ENCODE assay signal across 9 cellular contexts in the genomic region with DNA sequence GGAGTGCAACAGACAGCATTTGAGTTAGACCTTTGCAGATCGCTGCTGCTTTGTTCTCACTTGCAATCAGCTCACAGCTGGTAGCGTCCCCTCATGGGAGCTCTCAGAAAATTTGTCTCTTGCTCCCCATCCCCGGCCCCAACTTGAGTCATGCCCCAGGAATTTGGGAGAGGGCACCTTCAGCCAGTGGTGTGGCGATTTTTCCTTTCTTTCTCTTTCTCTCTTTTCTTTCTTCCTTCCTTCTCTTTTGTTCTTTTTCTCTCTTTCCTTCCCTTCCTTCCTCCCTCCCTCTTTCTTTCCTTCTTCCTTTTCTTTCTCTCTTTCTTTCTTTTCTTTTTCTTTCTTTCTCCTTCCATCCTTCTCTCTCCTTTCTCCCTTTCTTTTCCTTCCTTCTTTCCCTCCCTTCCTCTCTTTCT. TPM values are rescaled to one million over a fixed set of nuclear protein-coding genes. Genes with fewer than 3 reads are reported as not detected.
A peak's percentile ranks its signal among the peaks of the same experiment; 100 is the strongest.
DNase-seq lines count a peak whose midpoint lies in the region; ATAC-seq, FAIRE-seq and TF ChIP-seq lines count a peak whose summit lies in the region.
"Had no signal": no experiment of that assay in that cellular context is flagged by ENCODE, and none has a peak within 500 bp of the region (broad histone marks: within the 10 kb centered on the region; RNA-seq: fewer than 3 reads in every experiment).

No MANE protein-coding gene starts in this region.

- H3K36me3 ChIP-seq in PC-9 (ENCODE audit: low read depth) (no peaks in the 10 kb centered on the region), esophagus (ENCODE audit: control insufficient read depth in 2 of 2, insufficient read depth in 2 of 2, low read length in 1 of 2) (no peaks in the 10 kb centered on the region)

- H3K9me3 ChIP-seq in PC-9 (ENCODE audit: insufficient read depth, low read depth) (peaks cover 4% of the 10 kb centered on the region; the same call in 1 of the 2 replicates), esophagus (ENCODE audit: control insufficient read depth in 2 of 2, insufficient read depth in 1 of 2, low read depth in 1 of 2, low read length in 1 of 2) (no peaks in the 10 kb centered on the region)

- no peaks in the 10 kb centered on the region for H3K27me3 ChIP-seq in PC-9 (ENCODE audit: insufficient read depth, low read depth)
- H3K27me3 ChIP-seq in esophagus (ENCODE audit: control insufficient read depth in 1 of 2, insufficient read depth in 2 of 2, low read length in 2 of 2) = no peaks in the 10 kb centered on the region

- 44 to 49% methylated on average over 4 of the region's 4 CpGs for WGBS in esophagus, 2 donors

- H3K4me3 ChIP-seq in AG10803 (ENCODE audit: low read length) (no peak overlapping the region; the same call in 1 of the 2 replicates), PC-9 (no peak overlapping the region), esophagus (ENCODE audit: low read depth in 1 of 2, low read length in 2 of 2) (no peak overlapping the region)

- peak overlapping the region; percentile 56 for H3K4me2 ChIP-seq in PC-9

- H3K27ac ChIP-seq in PC-9 = no peak overlapping the region
- H3K27ac ChIP-seq in esophagus (ENCODE audit: low read depth in 2 of 2, low read length in 1 of 2) = peak overlapping the region; percentile 53 to 81

- H3K4me1 ChIP-seq in PC-9 (replicated peaks; ENCODE audit: insufficient read depth) (peaks cover 40% of the 10 kb centered on the region), esophagus (ENCODE audit: control insufficient read depth in 2 of 2, insufficient read depth in 2 of 2, low read length in 1 of 2) (peaks cover 0 to 8% of the 10 kb centered on the region in 2 donors)

- no peak overlapping the region for H2AFZ ChIP-seq in PC-9

- no peaks in the 10 kb centered on the region for H3K9me2 ChIP-seq in PC-9 (ENCODE audit: insufficient read depth)

- no peaks in the 10 kb centered on the region for H3K79me2 ChIP-seq in PC-9 (ENCODE audit: low read depth)

- POLR2A ChIA-PET in PC-9 (lab: Charles Lee; ENCODE audit: unreplicated experiment) = no interaction called here

- CTCF ChIA-PET in PC-9 (lab: Charles Lee) = no interaction called here

- BruUV-seq in PC-9 (replicated peaks; lab: Mats Ljungman, UMichigan) = no TSS peak

- H4K20me1 ChIP-seq in PC-9 (ENCODE audit: insufficient read depth) = no peaks in the 10 kb centered on the region

- DNase-seq in AG10803 (ENCODE audit: low read depth) (peak; percentile 53), PC-9 (no peak), omental fat pad (ENCODE audit: low spot score) (no peak), GM12891 (ENCODE audit: insufficient read length, low spot score) (no peak)
- DNase-seq in activated CD4-positive, alpha-beta T cell treated with anti-CD3 and anti-CD28 coated beads, Interleukin-2, amount 50 U/mL, for 4 hours = no peak
- DNase-seq: T-helper 9 cell had no signal

- FAIRE-seq in GM12891 (lab: Jason Lieb, UNC) = no peak

- ATAC-seq in omental fat pad (ENCODE audit: low FRiP score) (peak; percentile 30), HG03135 (IDR thresholded peaks at IDR 0.05; ENCODE audit: unreplicated experiment) (no peak), GM19035 (IDR thresholded peaks at IDR 0.05; ENCODE audit: unreplicated experiment) (no peak)

- intact Hi-C loops in PC-9 (cut with micrococcal nuclease; ENCODE audit: unreplicated experiment) = loop anchor here (1.0 to 5.0 kb wide), 2 partner anchors 34 to 67 kb away; partner anchors contain the start of gene MAP1LC3B2

- TF ChIP-seq CTCF in AG10803 (conservative IDR thresholded peaks at IDR 0.05; ENCODE audit: low read length) = peak; percentile 12; the same call in 1 of the 2 replicates
- no peak for TF ChIP-seq CTCF in PC-9 (conservative IDR thresholded peaks at IDR 0.05)
- no peak for TF ChIP-seq CTCF in omental fat pad (IDR thresholded peaks at IDR 0.05)

- no peak for TF ChIP-seq POLR2A in GM12891 (IDR thresholded peaks at IDR 0.05; ENCODE audit: low read depth, low read length)

- H3F3A ChIP-seq in PC-9 (ENCODE audit: insufficient read depth, low read depth) = peaks cover 23% of the 10 kb centered on the region; the same call in 1 of the 2 replicates

TF ChIP-seq in GM12891, 5 proteins besides CTCF, POLR2A, EP300 and RAD21:
- TF ChIP-seq POU2F2 (IDR thresholded peaks at IDR 0.05; ENCODE audit: low read depth, low read length) (no peak), TAF1 (IDR thresholded peaks at IDR 0.05; ENCODE audit: low read depth, low read length) (no peak), SPI1 (IDR thresholded peaks at IDR 0.05; ENCODE audit: low read depth, low read length) (no peak), POLR2AphosphoS5 (IDR thresholded peaks at IDR 0.05; ENCODE audit: low read depth, low read length) (no peak), PAX5 (IDR thresholded peaks at IDR 0.05; ENCODE audit: insufficient read depth, low read length, severe bottlenecking) (no peak)

RNA-seq across cellular contexts. Expression of gene MAP1LC3B2, which starts 34.2 kb away (rescaled TPM):
- total RNA-seq in PC-9 (2021) (1.1 and 1.4 TPM in 2 replicates), omental fat pad (1 to 10 TPM in 2 of 4 donors, not detected in 2; 1.7 to 7.1 TPM)
- 1 to 10 TPM; 1.0 to 1.9 TPM for polyA plus RNA-seq in esophagus
- polyA plus RNA-seq in GM12891 (2012; ENCODE audit: low read depth, missing spikeins) = 1.3 TPM
